ENCODE assay signal across 1 cellular context in genomic region chr11:78045851-78046485, GRCh38.
TF ChIP-seq lines count a peak whose summit lies in the region.

No MANE protein-coding gene starts in this region.

TF ChIP-seq in A549, 52 proteins besides CTCF, POLR2A, EP300 and RAD21:
- TF ChIP-seq SMC3 (IDR thresholded peaks at IDR 0.05) (peak; percentile 91), RFX5 (IDR thresholded peaks at IDR 0.05) (0 out of 2 replicates have a peak, but pooled peaks have one; percentile 32), BHLHE40 (IDR thresholded peaks at IDR 0.05; ENCODE audit: low read depth, low read length) (no peak), CHD4 (IDR thresholded peaks at IDR 0.05; ENCODE audit: borderline replicate concordance) (no peak), MAZ (IDR thresholded peaks at IDR 0.05; ENCODE audit: borderline replicate concordance, low read depth, low read length) (0 out of 2 replicates have a peak, but pooled peaks have one; percentile 36)
